ENCODE assay signal across 36 cellular contexts in genomic region chr7:98599886-98600285, GRCh38. TPM values are rescaled to one million over a fixed set of nuclear protein-coding genes. Genes with fewer than 3 reads are reported as not detected.
"Had no signal": no experiment of that assay in that cellular context is flagged by ENCODE, and none has a peak within 500 bp of the region (broad histone marks: within the 10 kb centered on the region; RNA-seq: fewer than 3 reads in every experiment).

No MANE protein-coding gene starts in this region.

- H3K27ac ChIP-seq: KMS-11 had no signal

- DNase-seq: Karpas-422, Kasumi-1, MG63, MM.1S, MV-4-11, NCI-H1048, NCI-H1092, NCI-H1092 treated with DMSO at 0.1 percent for 48 hours, NCI-H1105, NCI-H1417, NCI-H1417 treated with DMSO at 0.1 percent for 48 hours, NCI-H1436, NCI-H1436 treated with DMSO at 0.1 percent for 48 hours, NCI-H146, NCI-H1694, NCI-H1694 treated with DMSO at 0.1 percent for 48 hours, NCI-H187, NCI-H187 treated with DMSO at 0.1 percent for 48 hours, NCI-H1930, NCI-H2029, NCI-H2029 treated with DMSO at 0.1 percent for 48 hours, NCI-H2081, NCI-H2081 treated with DMSO at 0.1 percent for 48 hours, NCI-H2107, NCI-H2171, NCI-H2171 treated with DMSO at 0.1 percent for 48 hours, NCI-H2227 treated with DMSO at 0.1 percent for 48 hours, NCI-H226, NCI-H345, NCI-H446, NCI-H446 treated with DMSO at 0.1 percent for 48 hours, NCI-H510A, NCI-H510A treated with DMSO at 0.1 percent for 48 hours had no signal

- H3K4me2 ChIP-seq: KMS-11 had no signal

- H3K9ac ChIP-seq: KMS-11 had no signal

- H3K9me3 ChIP-seq: MG63 had no signal

- H3K27me3 ChIP-seq: MG63 had no signal

- H3K36me3 ChIP-seq: MG63 had no signal

- H3K4me3 ChIP-seq: MG63 had no signal

RNA-seq across cellular contexts. Expression of gene NPTX2, which starts 17.2 kb away (rescaled TPM):
- total RNA-seq: M059J, MCF 10A had no signal
